ENCODE assay signal across 8 cellular contexts in the genomic region with DNA sequence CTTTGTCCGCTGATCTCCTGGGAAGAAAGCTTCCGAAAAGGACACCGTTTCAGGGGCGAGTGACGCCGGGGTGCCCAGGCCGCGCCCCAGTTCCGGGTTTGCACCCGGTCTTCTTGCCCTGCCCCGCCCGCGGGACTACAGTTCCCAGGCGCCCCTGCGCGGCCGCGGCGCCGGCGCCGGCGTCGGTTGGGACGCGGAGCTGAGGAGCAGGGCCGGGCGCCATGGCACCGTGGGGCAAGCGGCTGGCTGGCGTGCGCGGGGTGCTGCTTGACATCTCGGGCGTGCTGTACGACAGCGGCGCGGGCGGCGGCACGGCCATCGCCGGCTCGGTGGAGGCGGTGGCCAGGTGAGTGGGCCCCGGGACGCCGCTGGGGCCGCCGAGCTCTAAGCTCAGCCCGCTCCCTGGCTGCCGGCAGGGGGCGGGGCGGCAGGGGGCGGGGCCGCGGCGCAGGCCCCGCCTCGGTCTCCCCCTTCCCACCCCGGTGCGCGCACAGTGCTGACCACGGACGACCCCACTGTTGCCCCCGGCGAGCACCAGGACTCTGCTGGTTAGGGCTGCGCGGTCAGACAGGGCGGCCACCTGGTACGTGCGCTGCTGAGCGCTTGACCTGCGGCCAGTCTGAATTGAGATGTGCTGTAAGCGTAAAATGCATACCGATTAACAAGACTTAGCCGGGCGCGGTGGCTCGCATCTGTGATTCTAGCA. TPM values are rescaled to one million over a fixed set of nuclear protein-coding genes. Genes with fewer than 3 reads are reported as not detected.
DNase-seq lines count a peak whose midpoint lies in the region; ATAC-seq and TF ChIP-seq lines count a peak whose summit lies in the region.

Gene LHPP (plus strand): TSS at position 182 of the 706 bp plus-strand sequence. CDS start 40 bp downstream, at position 222.

- peak within 1 kb of the TSS; percentile 70 to 96 (median 84) for H3K4me3 ChIP-seq in esophagus squamous epithelium

- peak within 1 kb of the TSS; percentile 73 to 97 (median 92) for H3K4me3 Mint-ChIP-seq in naive B cell

- H3K27me3 ChIP-seq in esophagus squamous epithelium, result no peaks in the 10 kb centered on the region

- ATAC-seq in GM19468 (IDR thresholded peaks at IDR 0.05; ENCODE audit: extremely low read depth, unreplicated experiment) (peak; percentile 96), naive B cell (ENCODE audit: low read depth in 2 of 2) (peak; percentile 94 to 96)

- peak; percentile 88 for DNase-seq in D341Med (ENCODE audit: low spot score)
- peak; percentile 31 for DNase-seq in HS-27A (ENCODE audit: low read depth)
- DNase-seq in activated T-cell treated with anti-CD3 and anti-CD28 coated beads, Interleukin-2, amount 50 U/mL, for 48 hours, result peak; percentile 89 to 93
- peak; percentile 22 for DNase-seq in esophagus squamous epithelium (lab: John Stamatoyannopoulos, UW)
- DNase-seq in naive B cell, result peak; percentile 81
- DNase-seq in stimulated activated CD8-positive, alpha-beta memory T cell treated with anti-CD3 and anti-CD28 coated beads, Interleukin-7, amount 100 ng/mL, for 48 hours (ENCODE audit: extremely low read depth in 1 of 2, low read depth in 1 of 2), result peak; percentile 79 to 81

- H3K4me1 Mint-ChIP-seq in naive B cell, result peaks cover 27 to 41% (median 28%) of the 10 kb centered on the region in 3 donors

- H3K9me3 Mint-ChIP-seq in naive B cell, result no peaks in the 10 kb centered on the region

- TF ChIP-seq CTCF in esophagus squamous epithelium (IDR thresholded peaks at IDR 0.05), result peak; percentile 40 to 73 (median 66)

- intact Hi-C loops in esophagus squamous epithelium (cut with DNase I), result no loop called here

- peak within 1 kb of the TSS; percentile 55 to 97 (median 92) for H3K27ac Mint-ChIP-seq in naive B cell

- peaks cover 7 to 15% (median 12%) of the 10 kb centered on the region in 3 donors for H3K27me3 Mint-ChIP-seq in naive B cell

- WGBS in esophagus squamous epithelium, 2 donors, result 2 to 6% methylated on average over 12 to 21 of the region's 81 CpGs

- peaks cover 3 to 49% (median 3%) of the 10 kb centered on the region in 3 donors for H3K4me1 ChIP-seq in esophagus squamous epithelium

- H3K36me3 ChIP-seq in esophagus squamous epithelium, result no peaks in the 10 kb centered on the region

- TF ChIP-seq POLR2A in esophagus squamous epithelium (IDR thresholded peaks at IDR 0.05), result peak in 2 of 4 donors; percentile 27 to 62

- H3K27ac ChIP-seq in esophagus squamous epithelium, result peak within 1 kb of the TSS; percentile 89 to 96 (median 93)

- H3K9me3 ChIP-seq in esophagus squamous epithelium, result no peaks in the 10 kb centered on the region

- H3K36me3 Mint-ChIP-seq in naive B cell, result no peaks in the 10 kb centered on the region

TF ChIP-seq in PFSK-1, 5 proteins besides CTCF, POLR2A, EP300 and RAD21:
- TF ChIP-seq SIN3A (IDR thresholded peaks at IDR 0.05; ENCODE audit: borderline replicate concordance, insufficient read depth, low read length) (no peak; the same call in 1 of the 2 replicates), POLR2AphosphoS5 (IDR thresholded peaks at IDR 0.05; ENCODE audit: low read depth, low read length) (peak; percentile 48)

RNA-seq across cellular contexts. Expression of gene LHPP, which starts in this region (rescaled TPM):
- polyA plus RNA-seq in PFSK-1 (2012; ENCODE audit: insufficient read length, low read depth), result 21.1 TPM
- total RNA-seq in esophagus squamous epithelium, result 10 to 100 TPM; 13.9 to 41.1 (median 24.3) TPM
- polyA plus RNA-seq in naive B cell (ENCODE audit: low read depth in 6 of 6), result 10 to 100 TPM; 30.5 to 89.2 (median 55.6) TPM

Comparison
In these comparisons a context has a peak if more than half of its experiments do, and no peak if none do; other contexts are left out.
1. Peak in every context shown above with its lines: DNase-seq, ATAC-seq, H3K4me3 ChIP-seq and H3K27ac ChIP-seq.
2. DNase-seq: peak in every context shown above with its lines; median percentile 91 in activated T-cell treated with anti-CD3 and anti-CD28 coated beads, Interleukin-2, amount 50 U/mL, for 48 hours; 88 in D341Med; 81 in naive B cell; 80 in stimulated activated CD8-positive, alpha-beta memory T cell treated with anti-CD3 and anti-CD28 coated beads, Interleukin-7, amount 100 ng/mL, for 48 hours; 31 in HS-27A; 22 in esophagus squamous epithelium.